Comparison of ENCODE assay signal across 13 cellular contexts in the genomic region with DNA sequence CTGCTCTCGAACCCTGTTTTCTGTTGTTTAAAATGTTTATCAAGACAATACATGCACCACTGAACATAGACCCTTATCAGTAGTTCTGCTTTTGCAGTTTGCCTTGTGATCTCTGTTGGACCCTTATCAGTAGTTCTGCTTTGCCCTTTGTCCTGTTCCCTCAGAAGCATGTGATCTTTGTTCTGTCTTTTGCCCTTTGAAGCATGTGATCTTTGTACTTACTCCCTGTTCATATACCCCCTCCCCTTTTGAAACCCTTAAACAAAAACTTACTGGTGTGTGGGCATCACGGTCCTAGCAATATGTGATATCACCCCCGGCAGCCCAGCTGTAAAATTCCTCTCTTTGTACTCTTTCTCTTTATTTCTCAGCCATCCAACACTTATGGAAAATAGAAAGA. TPM values are rescaled to one million over a fixed set of nuclear protein-coding genes. Genes with fewer than 3 reads are reported as not detected.
"Had no signal": no experiment of that assay in that cellular context is flagged by ENCODE, and none has a peak within 500 bp of the region (broad histone marks: within the 10 kb centered on the region; RNA-seq: fewer than 3 reads in every experiment).

No MANE protein-coding gene starts in this region.

RNA-seq across cellular contexts. Expression of gene UGT2B11, which starts 22.6 kb away (rescaled TPM):
- total RNA-seq: activated CD4-positive, alpha-beta memory T cell treated with anti-CD3 and anti-CD28 coated beads, Interleukin-2, amount 10 ng/mL, durations not matched to agents 7 days and 5 days; activated CD4-positive, alpha-beta T cell treated with anti-CD3 and anti-CD28 coated beads for 36 hours; activated CD4-positive, alpha-beta T cell treated with anti-CD3 and anti-CD28 coated beads, Interleukin-2, amount 10 ng/mL, durations not matched to agents 7 days and 5 days; activated CD8-positive, alpha-beta memory T cell treated with anti-CD3 and anti-CD28 coated beads, Interleukin-2, amount 10 ng/mL, durations not matched to agents 7 days and 5 days; activated CD8-positive, alpha-beta T cell treated with anti-CD3 and anti-CD28 coated beads, Interleukin-2, amount 10 ng/mL, durations not matched to agents 7 days and 5 days; activated naive CD8-positive, alpha-beta T cell treated with anti-CD3 and anti-CD28 coated beads, Interleukin-2, amount 10 ng/mL, durations not matched to agents 7 days and 5 days; activated T-helper 2 cell treated with anti-CD3 and anti-CD28 coated beads, Interferon-gamma antibody, Interleukin-2, Interleukin-4, amounts not matched to agents 10 μg/mL and 5 μg/mL and 100 μg/mL, durations not matched to agents 14 hours and 24 hours and 36 hours; ascending aorta; bronchial epithelial cell; cardiac muscle cell; chondrocyte; WTC11 had no signal
- polyA plus RNA-seq: adipose tissue, cardiac muscle cell had no signal
